12 cellular contexts compared by ENCODE assay signal in the genomic region with DNA sequence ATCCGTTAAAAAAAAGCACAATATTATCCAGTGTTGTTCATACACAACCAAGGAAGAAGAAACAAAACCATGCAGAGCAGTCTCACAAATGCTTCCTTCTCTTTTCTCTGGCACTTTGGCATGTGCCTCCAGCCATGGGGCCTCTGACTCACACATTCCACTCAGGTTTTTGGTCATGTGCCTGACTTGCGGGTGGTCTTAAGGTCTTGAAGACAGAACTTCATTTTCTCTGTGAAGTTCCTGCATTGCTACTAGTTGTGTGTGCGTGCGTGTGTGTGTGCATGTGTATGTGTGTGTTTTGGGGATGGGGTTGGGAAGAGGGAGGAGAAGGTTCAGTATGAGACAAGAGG.
DNase-seq lines count a peak whose midpoint lies in the region; ATAC-seq and TF ChIP-seq lines count a peak whose summit lies in the region.
"Had no signal": no experiment of that assay in that cellular context is flagged by ENCODE, and none has a peak within 500 bp of the region (broad histone marks: within the 10 kb centered on the region; RNA-seq: fewer than 3 reads in every experiment).

No MANE protein-coding gene starts in this region.

- H3K9me3 Mint-ChIP-seq in HFFc6: no peaks in the 10 kb centered on the region
- H3K9me3 Mint-ChIP-seq in immature natural killer cell: peaks cover 0 to 1% (median 0%) of the 10 kb centered on the region in 6 donors
- H3K9me3 Mint-ChIP-seq: activated CD4-positive, alpha-beta memory T cell treated with anti-CD3 and anti-CD28 coated beads, Interleukin-2, amount 10 ng/mL, durations not matched to agents 7 days and 5 days; endodermal cell had no signal

- no peaks in the 10 kb centered on the region for H3K9me2 ChIP-seq in PC-9 (ENCODE audit: insufficient read depth)

- peak overlapping the region; percentile 74 for H3K4me3 Mint-ChIP-seq in HFFc6
- no peak overlapping the region for H3K4me3 Mint-ChIP-seq in immature natural killer cell
- H3K4me3 Mint-ChIP-seq: activated CD4-positive, alpha-beta memory T cell treated with anti-CD3 and anti-CD28 coated beads, Interleukin-2, amount 10 ng/mL, durations not matched to agents 7 days and 5 days; endodermal cell had no signal

- H3K27me3 Mint-ChIP-seq in HFFc6 (ENCODE audit: insufficient read depth): peaks cover 7% of the 10 kb centered on the region; the same call in 1 of the 2 replicates
- H3K27me3 Mint-ChIP-seq in immature natural killer cell (ENCODE audit: low read depth in 3 of 3): peaks cover 0 to 8% (median 4%) of the 10 kb centered on the region in 3 donors
- H3K27me3 Mint-ChIP-seq: activated CD4-positive, alpha-beta memory T cell treated with anti-CD3 and anti-CD28 coated beads, Interleukin-2, amount 10 ng/mL, durations not matched to agents 7 days and 5 days had no signal

- no peak overlapping the region for H2AFZ ChIP-seq in PC-9

- no peak overlapping the region for H3K4me2 ChIP-seq in PC-9

- POLR2A ChIA-PET in PC-9 (lab: Charles Lee; ENCODE audit: unreplicated experiment): no interaction called here

- TF ChIP-seq CTCF in HFFc6 (IDR thresholded peaks at IDR 0.05): no peak
- TF ChIP-seq CTCF in PC-9 (conservative IDR thresholded peaks at IDR 0.05): no peak

- BruUV-seq in PC-9 (replicated peaks; lab: Mats Ljungman, UMichigan): no TSS peak

- H3F3A ChIP-seq in PC-9 (ENCODE audit: insufficient read depth, low read depth): no peaks in the 10 kb centered on the region

- no peaks in the 10 kb centered on the region for H3K9me3 ChIP-seq in PC-9 (ENCODE audit: insufficient read depth, low read depth)

- no peaks in the 10 kb centered on the region for H3K36me3 ChIP-seq in PC-9 (ENCODE audit: low read depth)

- 0 out of 2 replicates have a peak, but pooled peaks cover 8% of the 10 kb centered on the region for H3K4me1 ChIP-seq in PC-9 (replicated peaks; ENCODE audit: insufficient read depth)

- intact Hi-C loops in left ventricle myocardium superior (cut with micrococcal nuclease) (no loop called here), PC-9 (cut with micrococcal nuclease; ENCODE audit: unreplicated experiment) (no loop called here)

- H3K27ac Mint-ChIP-seq in HFFc6 (peak overlapping the region; percentile 74), immature natural killer cell (no peak overlapping the region)
- H3K27ac Mint-ChIP-seq: activated CD4-positive, alpha-beta memory T cell treated with anti-CD3 and anti-CD28 coated beads, Interleukin-2, amount 10 ng/mL, durations not matched to agents 7 days and 5 days; endodermal cell; progenitor cell of endocrine pancreas had no signal

- no peak overlapping the region for H3K27ac ChIP-seq in PC-9

- peak; percentile 77 for DNase-seq in HFFc6
- peak; percentile 29 for DNase-seq in UCSD-AML1 (lab: John Stamatoyannopoulos, UW; ENCODE audit: unreplicated experiment)
- DNase-seq in left ventricle myocardium superior: no peak
- DNase-seq in stromal cell of bone marrow (ENCODE audit: low read depth): peak; percentile 43
- no peak for DNase-seq in PC-9
- no peak for DNase-seq in immature natural killer cell
- DNase-seq: activated CD4-positive, alpha-beta memory T cell treated with anti-CD3 and anti-CD28 coated beads, Interleukin-2, amount 10 ng/mL, durations not matched to agents 7 days and 5 days; endodermal cell; NCI-H524 treated with DMSO at 0.1 percent for 48 hours had no signal

- CTCF ChIA-PET in PC-9 (lab: Charles Lee): no interaction called here

- H3K79me2 ChIP-seq in PC-9 (ENCODE audit: low read depth): no peaks in the 10 kb centered on the region

- no peaks in the 10 kb centered on the region for H3K27me3 ChIP-seq in PC-9 (ENCODE audit: insufficient read depth, low read depth)

- H3K4me3 ChIP-seq in PC-9: no peak overlapping the region

- H4K20me1 ChIP-seq in PC-9 (ENCODE audit: insufficient read depth): no peaks in the 10 kb centered on the region

- H3K4me1 Mint-ChIP-seq in HFFc6 (ENCODE audit: low read depth) (peaks cover 31% of the 10 kb centered on the region), immature natural killer cell (peaks cover 3 to 4% of the 10 kb centered on the region in 2 donors)
- H3K4me1 Mint-ChIP-seq: activated CD4-positive, alpha-beta memory T cell treated with anti-CD3 and anti-CD28 coated beads, Interleukin-2, amount 10 ng/mL, durations not matched to agents 7 days and 5 days had no signal

- ATAC-seq in left ventricle myocardium superior: peak; percentile 63
- no peak for ATAC-seq in GM21515 (IDR thresholded peaks at IDR 0.05; ENCODE audit: unreplicated experiment)
- no peak for ATAC-seq in GM19397 (IDR thresholded peaks at IDR 0.05; ENCODE audit: unreplicated experiment)

- no peaks in the 10 kb centered on the region for H3K36me3 Mint-ChIP-seq in HFFc6 (ENCODE audit: low read depth)
- no peaks in the 10 kb centered on the region for H3K36me3 Mint-ChIP-seq in immature natural killer cell

Comparison
In these comparisons a context has a peak if more than half of its experiments do, and no peak if none do; other contexts are left out.
1. DNase-seq: peak in HFFc6 (single experiment), UCSD-AML1 (single experiment) and stromal cell of bone marrow (single experiment); none in left ventricle myocardium superior (single experiment), PC-9 (0 of 2) and immature natural killer cell (0 of 3).